In the genomic region with DNA sequence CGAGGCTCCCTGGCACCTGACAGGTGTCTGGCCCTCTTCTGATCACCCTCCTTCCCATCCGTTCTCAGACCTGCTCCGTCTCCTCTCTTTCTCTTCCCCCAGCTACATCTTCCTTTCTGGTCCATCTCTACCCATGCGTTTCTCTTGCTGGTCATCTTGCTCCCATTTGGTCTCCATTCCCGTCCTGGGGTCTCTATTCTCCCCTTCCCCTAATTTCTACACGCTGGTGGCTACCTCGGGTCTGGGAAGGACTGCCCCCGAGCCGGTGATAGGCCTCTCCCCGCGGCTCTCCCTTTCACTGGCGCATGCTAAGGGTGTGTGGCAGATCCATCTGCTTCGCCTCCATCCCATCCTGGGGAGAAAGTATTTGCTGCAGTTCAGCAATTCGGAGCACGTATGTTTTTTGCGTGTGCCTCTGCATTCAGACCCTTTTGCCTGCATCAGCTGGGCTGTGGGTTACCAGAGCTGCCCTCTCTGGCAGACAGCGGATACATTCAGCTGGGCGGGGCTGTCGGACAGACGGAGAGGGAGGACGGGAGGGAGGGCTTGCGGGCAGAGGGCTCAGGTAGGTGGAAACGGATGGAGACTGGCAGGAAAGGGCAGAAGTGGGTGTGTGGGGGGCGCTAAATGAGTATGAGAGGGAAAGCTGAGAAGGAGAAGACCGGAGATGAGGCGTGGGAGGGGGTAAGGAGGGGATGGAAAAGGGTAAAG, we compare ENCODE assay signal across 8 cellular contexts. TPM values are rescaled to one million over a fixed set of nuclear protein-coding genes. Genes with fewer than 3 reads are reported as not detected.
A peak's percentile ranks its signal among the peaks of the same experiment; 100 is the strongest.
DNase-seq lines count a peak whose midpoint lies in the region; ATAC-seq and TF ChIP-seq lines count a peak whose summit lies in the region.

No MANE protein-coding gene starts in this region.

- H3K4me1 ChIP-seq in lower lobe of right lung = peaks cover 17% of the 10 kb centered on the region

- intact Hi-C loops in lower lobe of right lung (cut with DNase I) = no loop called here

- DNase-seq in AG08395 (ENCODE audit: low spot score) (peak; percentile 60), NCI-H1105 (lab: John Stamatoyannopoulos, UW) (peak; percentile 42), ecto neural progenitor cell (ENCODE audit: low spot score) (peak; percentile 81), lower lobe of right lung (peak; percentile 69), MV-4-11 (lab: John Stamatoyannopoulos, UW) (no peak)
- DNase-seq in activated CD4-positive, alpha-beta T cell treated with anti-CD3 and anti-CD28 coated beads, Interleukin-2, amount 50 U/mL, for 1 hour = peak; percentile 44
- peak; percentile 74 for DNase-seq in stimulated activated CD8-positive, alpha-beta memory T cell treated with anti-CD3 and anti-CD28 coated beads, Interleukin-4, amount 100 ng/mL, for 48 hours

- peak overlapping the region; percentile 72 for H3K4me3 ChIP-seq in lower lobe of right lung

- ATAC-seq in GM18909 (IDR thresholded peaks at IDR 0.05; ENCODE audit: poor library complexity, unreplicated experiment) (peak; percentile 47), lower lobe of right lung (peak; percentile 59 to 73)

- no peaks in the 10 kb centered on the region for H3K27me3 ChIP-seq in lower lobe of right lung (ENCODE audit: low read depth)

- H3K9me3 ChIP-seq in lower lobe of right lung = no peaks in the 10 kb centered on the region

- peaks cover 17% of the 10 kb centered on the region for H3K36me3 ChIP-seq in lower lobe of right lung

- TF ChIP-seq CTCF in lower lobe of right lung (IDR thresholded peaks at IDR 0.05) = no peak

- peak overlapping the region; percentile 74 for H3K27ac ChIP-seq in lower lobe of right lung

RNA-seq across cellular contexts. Expression of a gene that starts 0.8 kb away (rescaled TPM):
- total RNA-seq in lower lobe of right lung = 36.8 TPM

RNA-seq across cellular contexts. Expression of a gene that starts 2.3 kb away (rescaled TPM):
- 1.1 TPM for total RNA-seq in lower lobe of right lung

RNA-seq across cellular contexts. Expression of a gene that starts 21.9 kb away (rescaled TPM):
- total RNA-seq in lower lobe of right lung = 80.5 TPM

RNA-seq across cellular contexts. Expression of a gene that starts 38.7 kb away (rescaled TPM):
- total RNA-seq in lower lobe of right lung = 373 TPM

RNA-seq across cellular contexts. Expression of a gene that starts 58.5 kb away (rescaled TPM):
- total RNA-seq in lower lobe of right lung = 47.8 TPM
